ENCODE assay signal across 21 cellular contexts in the genomic region with DNA sequence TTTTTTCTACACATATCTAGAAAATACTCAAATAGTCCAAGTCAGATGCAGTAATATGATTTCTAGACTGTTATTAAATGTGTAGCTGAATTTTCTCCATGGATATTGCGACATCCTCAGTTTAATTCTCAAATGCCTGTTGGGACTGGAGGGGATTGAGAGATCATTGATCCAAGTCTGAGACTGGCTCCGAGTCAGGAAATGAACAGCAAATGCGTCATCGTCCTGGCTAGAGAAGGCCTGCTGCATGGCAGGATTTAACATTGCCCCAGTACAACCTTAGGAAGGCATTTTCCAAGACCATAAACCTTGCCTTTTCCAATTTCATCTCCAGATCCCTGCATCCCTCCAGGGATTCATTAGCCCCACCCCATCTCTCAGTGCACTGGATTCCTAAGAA. TPM values are rescaled to one million over a fixed set of nuclear protein-coding genes. Genes with fewer than 3 reads are reported as not detected.
DNase-seq lines count a peak whose midpoint lies in the region; ATAC-seq and TF ChIP-seq lines count a peak whose summit lies in the region.
"Had no signal": no experiment of that assay in that cellular context is flagged by ENCODE, and none has a peak within 500 bp of the region (broad histone marks: within the 10 kb centered on the region; RNA-seq: fewer than 3 reads in every experiment).

No MANE protein-coding gene starts in this region.

- no peaks in the 10 kb centered on the region for H3K9me3 ChIP-seq in fibroblast of lung (ENCODE audit: control insufficient read depth, insufficient read depth, low read depth, low read length)
- no peaks in the 10 kb centered on the region for H3K9me3 ChIP-seq in Peyer's patch

- H3K4me3 Mint-ChIP-seq in stimulated activated effector memory CD8-positive, alpha-beta T cell treated with anti-CD3 and anti-CD28 coated beads, Interleukin-12 subunit alpha, Interleukin-12 subunit beta, amount 100 ng/mL, for 72 hours: no peak overlapping the region
- H3K4me3 Mint-ChIP-seq: activated CD4-positive, alpha-beta memory T cell treated with anti-CD3 and anti-CD28 coated beads, Interleukin-2, amount 10 ng/mL, durations not matched to agents 7 days and 5 days; activated naive CD8-positive, alpha-beta T cell treated with anti-CD3 and anti-CD28 coated beads, Interleukin-2, amount 10 ng/mL, durations not matched to agents 7 days and 5 days; neural crest cell had no signal

- H3K4me3 ChIP-seq in AG10803 (ENCODE audit: low read length) (no peak overlapping the region), fibroblast of lung (replicated peaks in 1 of 4; ENCODE audit: control extremely low read depth in 1 of 4, insufficient read depth in 1 of 4, low read depth in 3 of 4, low read length in 4 of 4) (no peak overlapping the region), lower leg skin (ENCODE audit: low read depth, poor library complexity, severe bottlenecking) (no peak overlapping the region), Peyer's patch (no peak overlapping the region)
- H3K4me3 ChIP-seq: PC-9 had no signal

- no peaks in the 10 kb centered on the region for H3K36me3 ChIP-seq in fibroblast of lung (ENCODE audit: control insufficient read depth, insufficient read depth, low read length)
- no peaks in the 10 kb centered on the region for H3K36me3 ChIP-seq in Peyer's patch

- ATAC-seq in HG03460 (IDR thresholded peaks at IDR 0.05; ENCODE audit: unreplicated experiment): no peak
- ATAC-seq in stimulated activated effector memory CD8-positive, alpha-beta T cell treated with anti-CD3 and anti-CD28 coated beads, Interleukin-12 subunit alpha, Interleukin-12 subunit beta, amount 100 ng/mL, for 72 hours: no peak

- H3K9ac ChIP-seq in fibroblast of lung (ENCODE audit: insufficient read depth, low read length): no peak overlapping the region

- no peaks in the 10 kb centered on the region for H4K20me1 ChIP-seq in fibroblast of lung (ENCODE audit: control insufficient read depth, extremely low read depth, insufficient read depth, low read length)

- intact Hi-C loops in lower leg skin (cut with DNase I; ENCODE audit: low total_unique reads): no loop called here

- DNase-seq in AG10803 (ENCODE audit: low read depth) (peak; percentile 61), RPMI7951 (ENCODE audit: low read depth) (peak; percentile 14), fibroblast of lung (ENCODE audit: low read depth in 2 of 2) (peak; percentile 2 to 85), lower leg skin (ENCODE audit: low spot score in 2 of 2) (peak; percentile 30 to 85), activated gamma-delta T cell (lab: John Stamatoyannopoulos, UW) (no peak), Peyer's patch (no peak)
- no peak for DNase-seq in stimulated activated effector memory CD8-positive, alpha-beta T cell treated with anti-CD3 and anti-CD28 coated beads, Interleukin-12 subunit alpha, Interleukin-12 subunit beta, amount 100 ng/mL, for 72 hours (ENCODE audit: low spot score in 2 of 2)
- DNase-seq: activated CD4-positive, alpha-beta memory T cell treated with anti-CD3 and anti-CD28 coated beads, Interleukin-2, amount 10 ng/mL, durations not matched to agents 7 days and 5 days; activated naive CD8-positive, alpha-beta T cell treated with anti-CD3 and anti-CD28 coated beads, Interleukin-2, amount 10 ng/mL, durations not matched to agents 7 days and 5 days; activated T-cell treated with anti-CD3 and anti-CD28 coated beads, Interleukin-2, amount 50 U/mL, for 48 hours; central memory CD4-positive, alpha-beta T cell; COR-L47; effector memory CD4-positive, alpha-beta T cell; MV-4-11; NCI-H2081; NCI-H526; PC-9 had no signal

- H2AFZ ChIP-seq in fibroblast of lung (ENCODE audit: low read length): no peak overlapping the region
- H2AFZ ChIP-seq: PC-9 had no signal

- H3K27me3 ChIP-seq in fibroblast of lung (ENCODE audit: control insufficient read depth, insufficient read depth, low read length) (no peaks in the 10 kb centered on the region), Peyer's patch (no peaks in the 10 kb centered on the region)

- H3K9me3 Mint-ChIP-seq in stimulated activated effector memory CD8-positive, alpha-beta T cell treated with anti-CD3 and anti-CD28 coated beads, Interleukin-12 subunit alpha, Interleukin-12 subunit beta, amount 100 ng/mL, for 72 hours: peaks cover 9% of the 10 kb centered on the region
- H3K9me3 Mint-ChIP-seq: activated CD4-positive, alpha-beta memory T cell treated with anti-CD3 and anti-CD28 coated beads, Interleukin-2, amount 10 ng/mL, durations not matched to agents 7 days and 5 days; activated naive CD8-positive, alpha-beta T cell treated with anti-CD3 and anti-CD28 coated beads, Interleukin-2, amount 10 ng/mL, durations not matched to agents 7 days and 5 days; neural crest cell had no signal

- H3K27ac Mint-ChIP-seq in stimulated activated effector memory CD8-positive, alpha-beta T cell treated with anti-CD3 and anti-CD28 coated beads, Interleukin-12 subunit alpha, Interleukin-12 subunit beta, amount 100 ng/mL, for 72 hours: no peak overlapping the region
- H3K27ac Mint-ChIP-seq: activated CD4-positive, alpha-beta memory T cell treated with anti-CD3 and anti-CD28 coated beads, Interleukin-2, amount 10 ng/mL, durations not matched to agents 7 days and 5 days; activated naive CD8-positive, alpha-beta T cell treated with anti-CD3 and anti-CD28 coated beads, Interleukin-2, amount 10 ng/mL, durations not matched to agents 7 days and 5 days had no signal

- WGBS in lower leg skin, 2 donors: 33 to 39% methylated on average over 4 of the region's 4 CpGs

- no peak overlapping the region for H3K4me2 ChIP-seq in fibroblast of lung (ENCODE audit: extremely low read depth, insufficient read depth, low read length)
- H3K4me2 ChIP-seq: PC-9 had no signal

- H3K79me2 ChIP-seq in fibroblast of lung (ENCODE audit: control insufficient read depth, insufficient read depth, low read length): no peaks in the 10 kb centered on the region

- H3K27ac ChIP-seq in fibroblast of lung (ENCODE audit: insufficient read depth, low read length) (no peak overlapping the region), Peyer's patch (no peak overlapping the region)
- H3K27ac ChIP-seq: PC-9 had no signal

- H3K4me1 Mint-ChIP-seq in stimulated activated effector memory CD8-positive, alpha-beta T cell treated with anti-CD3 and anti-CD28 coated beads, Interleukin-12 subunit alpha, Interleukin-12 subunit beta, amount 100 ng/mL, for 72 hours: no peaks in the 10 kb centered on the region
- H3K4me1 Mint-ChIP-seq: activated CD4-positive, alpha-beta memory T cell treated with anti-CD3 and anti-CD28 coated beads, Interleukin-2, amount 10 ng/mL, durations not matched to agents 7 days and 5 days; activated naive CD8-positive, alpha-beta T cell treated with anti-CD3 and anti-CD28 coated beads, Interleukin-2, amount 10 ng/mL, durations not matched to agents 7 days and 5 days; neural crest cell had no signal

- TF ChIP-seq POLR2A in lower leg skin (IDR thresholded peaks at IDR 0.05): no peak
- TF ChIP-seq POLR2A in Peyer's patch (IDR thresholded peaks at IDR 0.05): no peak

- TF ChIP-seq CTCF in AG10803 (conservative IDR thresholded peaks at IDR 0.05; ENCODE audit: low read length): no peak
- TF ChIP-seq CTCF in fibroblast of lung (conservative IDR thresholded peaks at IDR 0.05 in 1 of 2, IDR thresholded peaks at IDR 0.05 in 1 of 2; ENCODE audit: low read depth in 1 of 2, low read length in 2 of 2): no peak
- TF ChIP-seq CTCF in lower leg skin (IDR thresholded peaks at IDR 0.05): no peak
- no peak for TF ChIP-seq CTCF in Peyer's patch (IDR thresholded peaks at IDR 0.05)

- H3K36me3 Mint-ChIP-seq in stimulated activated effector memory CD8-positive, alpha-beta T cell treated with anti-CD3 and anti-CD28 coated beads, Interleukin-12 subunit alpha, Interleukin-12 subunit beta, amount 100 ng/mL, for 72 hours: no peaks in the 10 kb centered on the region
- H3K36me3 Mint-ChIP-seq: activated naive CD8-positive, alpha-beta T cell treated with anti-CD3 and anti-CD28 coated beads, Interleukin-2, amount 10 ng/mL, durations not matched to agents 7 days and 5 days had no signal

- H3K4me1 ChIP-seq in fibroblast of lung (ENCODE audit: control insufficient read depth, extremely low read depth, insufficient read depth, low read length) (no peaks in the 10 kb centered on the region), Peyer's patch (no peaks in the 10 kb centered on the region)

RNA-seq across cellular contexts. Expression of gene SLC6A14, which starts 56.6 kb away (rescaled TPM):
- total RNA-seq in RPMI7951 (2014; rRNA removed; shearing (Covaris generic)): not detected in 2 replicates
- not detected in 2 replicates for total RNA-seq in fibroblast of lung
- not detected in 2 replicates for polyA plus RNA-seq in fibroblast of lung
- not detected in 2 replicates for polyA plus RNA-seq in fibroblast of lung (2012)
- polyA minus RNA-seq in fibroblast of lung (ENCODE audit: low replicate concordance): not detected in 2 replicates
- total RNA-seq in lower leg skin: 10 to 100 TPM in 3 of 4 donors, 1 to 10 TPM in 1; 5.0 to 16.6 (median 11.8) TPM
- under 1 TPM in 3 of 4 donors, not detected in 1; 0.18 to 0.40 (median 0.28) TPM for total RNA-seq in Peyer's patch
- total RNA-seq: activated CD4-positive, alpha-beta memory T cell treated with anti-CD3 and anti-CD28 coated beads, Interleukin-2, amount 10 ng/mL, durations not matched to agents 7 days and 5 days; activated naive CD8-positive, alpha-beta T cell treated with anti-CD3 and anti-CD28 coated beads, Interleukin-2, amount 10 ng/mL, durations not matched to agents 7 days and 5 days; neural crest cell; subcutaneous adipose tissue had no signal
- polyA plus RNA-seq: AG04450 had no signal

Comparison
In these comparisons a context has a peak if more than half of its experiments do, and no peak if none do; other contexts are left out.
1. DNase-seq: peak in AG10803 (single experiment), RPMI7951 (single experiment), fibroblast of lung (2 of 2) and lower leg skin (2 of 2); none in activated gamma-delta T cell (single experiment), stimulated activated effector memory CD8-positive, alpha-beta T cell treated with anti-CD3 and anti-CD28 coated beads, Interleukin-12 subunit alpha, Interleukin-12 subunit beta, amount 100 ng/mL, for 72 hours (0 of 2) and Peyer's patch (0 of 3).